In genomic region chr6:161618816-161619454, GRCh38 we compare ENCODE assay signal across 9 cellular contexts.
A peak's percentile ranks its signal among the peaks of the same experiment; 100 is the strongest.
DNase-seq lines count a peak whose midpoint lies in the region; ATAC-seq and TF ChIP-seq lines count a peak whose summit lies in the region.
"Had no signal": no experiment of that assay in that cellular context is flagged by ENCODE, and none has a peak within 500 bp of the region (broad histone marks: within the 10 kb centered on the region; RNA-seq: fewer than 3 reads in every experiment).

No MANE protein-coding gene starts in this region.

- H3K36me3 ChIP-seq in neural cell (ENCODE audit: insufficient read depth, low read length) = no peaks in the 10 kb centered on the region

- no peak overlapping the region for H3K4me3 ChIP-seq in neural cell (ENCODE audit: low read length)

- no peaks in the 10 kb centered on the region for H4K20me1 ChIP-seq in neural cell (ENCODE audit: insufficient read depth)

- no peaks in the 10 kb centered on the region for H3K79me2 ChIP-seq in neural cell (replicated peaks; ENCODE audit: insufficient read depth, low read length)

- H3K9me2 ChIP-seq in neural cell (ENCODE audit: insufficient read depth, low read length) = no peaks in the 10 kb centered on the region

- no peaks in the 10 kb centered on the region for H3K9me3 Mint-ChIP-seq in activated naive CD4-positive, alpha-beta T cell treated with anti-CD3 and anti-CD28 coated beads, Interleukin-2, amount 50 U/mL, for 72 hours

- DNase-seq in GM04504 (ENCODE audit: low read depth) = peak; percentile 58
- DNase-seq in NCI-H526 (lab: John Stamatoyannopoulos, UW) = peak; percentile 53 to 80
- DNase-seq in dedifferentiated amniotic fluid mesenchymal stem cell (ENCODE audit: extremely low spot score) = peak; percentile 34
- DNase-seq in activated naive CD4-positive, alpha-beta T cell treated with anti-CD3 and anti-CD28 coated beads, Interleukin-2, amount 50 U/mL, for 72 hours (ENCODE audit: low spot score in 2 of 2) = no peak
- no peak for DNase-seq in activated T-cell treated with anti-CD3 and anti-CD28 coated beads, Interleukin-2, amount 50 U/mL, for 1 hour

- peak; percentile 72 for TF ChIP-seq RAD21 in neural cell (conservative IDR thresholded peaks at IDR 0.05)

- H3F3A ChIP-seq in neural cell (ENCODE audit: insufficient read depth, low read length, poor library complexity, severe bottlenecking) = no peaks in the 10 kb centered on the region

- H3K9ac ChIP-seq in neural cell (ENCODE audit: low read length) = no peak overlapping the region
- H3K9ac ChIP-seq: KMS-11 had no signal

- H3K9me3 ChIP-seq in neural cell (ENCODE audit: low read length) = no peaks in the 10 kb centered on the region

- H3K27ac ChIP-seq in neural cell (ENCODE audit: low read length) = no peak overlapping the region
- H3K27ac ChIP-seq: KMS-11 had no signal

- no peak for ATAC-seq in GM21528 (IDR thresholded peaks at IDR 0.05; ENCODE audit: low FRiP score, unreplicated experiment)
- ATAC-seq in activated naive CD4-positive, alpha-beta T cell treated with anti-CD3 and anti-CD28 coated beads, Interleukin-2, amount 50 U/mL, for 72 hours = no peak
- ATAC-seq in activated CD4-positive, CD25-positive, alpha-beta regulatory T cell treated with anti-CD3 and anti-CD28 coated beads, Interleukin-2, amount 50 U/mL, for 24 hours = no peak

- H3K4me2 ChIP-seq in neural cell (ENCODE audit: low read length) = no peak overlapping the region
- H3K4me2 ChIP-seq: KMS-11 had no signal

- TF ChIP-seq EP300 in neural cell (conservative IDR thresholded peaks at IDR 0.05; ENCODE audit: poor library complexity, severe bottlenecking) = no peak

- H2AFZ ChIP-seq in neural cell (ENCODE audit: low read depth, low read length) = no peak overlapping the region

- no peaks in the 10 kb centered on the region for H3K36me3 Mint-ChIP-seq in activated naive CD4-positive, alpha-beta T cell treated with anti-CD3 and anti-CD28 coated beads, Interleukin-2, amount 50 U/mL, for 72 hours

- H3K27ac Mint-ChIP-seq in activated naive CD4-positive, alpha-beta T cell treated with anti-CD3 and anti-CD28 coated beads, Interleukin-2, amount 50 U/mL, for 72 hours = no peak overlapping the region

- no peaks in the 10 kb centered on the region for H3K27me3 ChIP-seq in neural cell (ENCODE audit: insufficient read depth, low read depth, low read length)

- TF ChIP-seq CTCF in neural cell (IDR thresholded peaks at IDR 0.05; ENCODE audit: poor library complexity, severe bottlenecking) = peak; percentile 67

TF ChIP-seq in neural cell, 6 proteins besides CTCF, POLR2A, EP300 and RAD21:
- TF ChIP-seq, protein P1, sequence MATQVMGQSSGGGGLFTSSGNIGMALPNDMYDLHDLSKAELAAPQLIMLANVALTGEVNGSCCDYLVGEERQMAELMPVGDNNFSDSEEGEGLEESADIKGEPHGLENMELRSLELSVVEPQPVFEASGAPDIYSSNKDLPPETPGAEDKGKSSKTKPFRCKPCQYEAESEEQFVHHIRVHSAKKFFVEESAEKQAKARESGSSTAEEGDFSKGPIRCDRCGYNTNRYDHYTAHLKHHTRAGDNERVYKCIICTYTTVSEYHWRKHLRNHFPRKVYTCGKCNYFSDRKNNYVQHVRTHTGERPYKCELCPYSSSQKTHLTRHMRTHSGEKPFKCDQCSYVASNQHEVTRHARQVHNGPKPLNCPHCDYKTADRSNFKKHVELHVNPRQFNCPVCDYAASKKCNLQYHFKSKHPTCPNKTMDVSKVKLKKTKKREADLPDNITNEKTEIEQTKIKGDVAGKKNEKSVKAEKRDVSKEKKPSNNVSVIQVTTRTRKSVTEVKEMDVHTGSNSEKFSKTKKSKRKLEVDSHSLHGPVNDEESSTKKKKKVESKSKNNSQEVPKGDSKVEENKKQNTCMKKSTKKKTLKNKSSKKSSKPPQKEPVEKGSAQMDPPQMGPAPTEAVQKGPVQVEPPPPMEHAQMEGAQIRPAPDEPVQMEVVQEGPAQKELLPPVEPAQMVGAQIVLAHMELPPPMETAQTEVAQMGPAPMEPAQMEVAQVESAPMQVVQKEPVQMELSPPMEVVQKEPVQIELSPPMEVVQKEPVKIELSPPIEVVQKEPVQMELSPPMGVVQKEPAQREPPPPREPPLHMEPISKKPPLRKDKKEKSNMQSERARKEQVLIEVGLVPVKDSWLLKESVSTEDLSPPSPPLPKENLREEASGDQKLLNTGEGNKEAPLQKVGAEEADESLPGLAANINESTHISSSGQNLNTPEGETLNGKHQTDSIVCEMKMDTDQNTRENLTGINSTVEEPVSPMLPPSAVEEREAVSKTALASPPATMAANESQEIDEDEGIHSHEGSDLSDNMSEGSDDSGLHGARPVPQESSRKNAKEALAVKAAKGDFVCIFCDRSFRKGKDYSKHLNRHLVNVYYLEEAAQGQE (IDR thresholded peaks at IDR 0.05; ENCODE audit: borderline replicate concordance) = no peak
- TF ChIP-seq MXI1 (conservative IDR thresholded peaks at IDR 0.05; ENCODE audit: poor library complexity, severe bottlenecking) (no peak), SMC3 (conservative IDR thresholded peaks at IDR 0.05; ENCODE audit: poor library complexity) (peak; percentile 68)

Comparison
In these comparisons a context has a peak if more than half of its experiments do, and no peak if none do; other contexts are left out.
1. DNase-seq: peak in GM04504 (single experiment), NCI-H526 (2 of 2) and dedifferentiated amniotic fluid mesenchymal stem cell (single experiment); none in activated naive CD4-positive, alpha-beta T cell treated with anti-CD3 and anti-CD28 coated beads, Interleukin-2, amount 50 U/mL, for 72 hours (0 of 2) and activated T-cell treated with anti-CD3 and anti-CD28 coated beads, Interleukin-2, amount 50 U/mL, for 1 hour (single experiment).